ENCODE assay signal across 16 cellular contexts in the genomic region with DNA sequence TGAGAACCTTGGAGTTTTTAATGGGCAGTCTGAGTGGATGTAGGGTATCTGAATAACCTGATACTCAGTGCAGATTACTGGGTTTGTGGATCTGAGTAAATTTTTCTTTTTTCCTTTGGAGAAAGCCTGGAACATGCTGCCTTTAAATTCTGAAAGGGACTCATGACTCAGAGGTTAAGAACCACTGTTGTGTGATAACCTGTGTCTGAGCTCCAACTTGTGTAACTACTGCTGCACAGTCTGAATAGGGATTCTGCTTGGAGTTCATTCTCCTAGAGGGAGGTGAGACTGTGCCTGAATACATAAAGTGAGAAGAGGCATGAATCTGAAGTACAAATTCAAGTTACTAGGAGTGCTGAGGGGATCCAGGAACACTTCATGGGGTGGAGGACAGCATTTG. TPM values are rescaled to one million over a fixed set of nuclear protein-coding genes. Genes with fewer than 3 reads are reported as not detected.
DNase-seq lines count a peak whose midpoint lies in the region; ATAC-seq and TF ChIP-seq lines count a peak whose summit lies in the region.
"Had no signal": no experiment of that assay in that cellular context is flagged by ENCODE, and none has a peak within 500 bp of the region (broad histone marks: within the 10 kb centered on the region; RNA-seq: fewer than 3 reads in every experiment).

No MANE protein-coding gene starts in this region.

- peak overlapping the region; percentile 68 for H3K27ac Mint-ChIP-seq in CD4-positive, alpha-beta T cell
- H3K27ac Mint-ChIP-seq in immature natural killer cell = peak overlapping the region in 2 of 6 donors; percentile 26 to 66

- no peak overlapping the region for H3K27ac ChIP-seq in CD4-positive, alpha-beta T cell (ENCODE audit: low read depth, low read length)
- H3K27ac ChIP-seq: BLaER1, SK-N-MC had no signal

- no peak for ATAC-seq in CD4-positive, alpha-beta T cell (ENCODE audit: poor library complexity)

- no peaks in the 10 kb centered on the region for H3K27me3 ChIP-seq in CD4-positive, alpha-beta T cell (ENCODE audit: control insufficient read depth, insufficient read depth, low read length)
- H3K27me3 ChIP-seq: BLaER1 had no signal

- no peaks in the 10 kb centered on the region for H3K9me3 ChIP-seq in CD4-positive, alpha-beta T cell (ENCODE audit: control insufficient read depth, low read length)
- H3K9me3 ChIP-seq: BLaER1 had no signal

- no peak for TF ChIP-seq CTCF in CD4-positive, alpha-beta T cell (IDR thresholded peaks at IDR 0.05)

- POLR2A ChIA-PET in CD4-positive, alpha-beta T cell (lab: Charles Lee) = interaction anchor here (1.3 kb wide), 1 partner anchor 37 kb away, joined by 3 read pairs; a partner anchor contains a TSS

- CTCF ChIA-PET in CD4-positive, alpha-beta T cell (lab: Charles Lee) = no interaction called here

- H3K36me3 Mint-ChIP-seq in CD4-positive, alpha-beta T cell (ENCODE audit: low read depth) = peaks cover 100% of the 10 kb centered on the region
- peaks cover 39 to 62% (median 53%) of the 10 kb centered on the region in 3 donors for H3K36me3 Mint-ChIP-seq in immature natural killer cell

- H3K27me3 Mint-ChIP-seq in CD4-positive, alpha-beta T cell = no peaks in the 10 kb centered on the region
- H3K27me3 Mint-ChIP-seq in immature natural killer cell (ENCODE audit: low read depth in 3 of 3) = peaks cover 2 to 6% (median 3%) of the 10 kb centered on the region in 3 donors
- H3K27me3 Mint-ChIP-seq: naive B cell had no signal

- peaks cover 19% of the 10 kb centered on the region for H3K4me1 Mint-ChIP-seq in CD4-positive, alpha-beta T cell (ENCODE audit: low read depth)
- peaks cover 12 to 33% of the 10 kb centered on the region in 2 donors for H3K4me1 Mint-ChIP-seq in immature natural killer cell

- DNase-seq in CD4-positive, alpha-beta T cell = no peak
- DNase-seq in NCI-H226 (peak; percentile 50), fibroblast of peridontal ligament (ENCODE audit: extremely low read depth) (peak; percentile 33), non-pigmented ciliary epithelial cell (ENCODE audit: low read depth) (peak; percentile 15), immature natural killer cell (no peak), C1 segment of cervical spinal cord (lab: John Stamatoyannopoulos, UW) (no peak), cerebellum (ENCODE audit: low spot score) (no peak)
- DNase-seq: activated CD4-positive, alpha-beta T cell treated with anti-CD3 and anti-CD28 coated beads for 48 hours; cortex of kidney; DMS79; naive B cell; NCI-H524; retina; stimulated activated CD4-positive, alpha-beta T cell treated with anti-CD3 and anti-CD28 coated beads, Interleukin-1b, Interleukin-23, amount 100 ng/mL, for 48 hours had no signal

- H3K9me3 Mint-ChIP-seq in CD4-positive, alpha-beta T cell = no peaks in the 10 kb centered on the region
- H3K9me3 Mint-ChIP-seq in immature natural killer cell = no peaks in the 10 kb centered on the region
- H3K9me3 Mint-ChIP-seq: naive B cell had no signal

- H3K4me3 Mint-ChIP-seq in CD4-positive, alpha-beta T cell = no peak overlapping the region
- H3K4me3 Mint-ChIP-seq in immature natural killer cell = no peak overlapping the region
- H3K4me3 Mint-ChIP-seq: naive B cell had no signal

- intact Hi-C loops in CD4-positive, alpha-beta T cell (cut with DNase I, micrococcal nuclease) = no loop called here

RNA-seq across cellular contexts. Expression of a gene that starts 36.2 kb away (rescaled TPM):
- 100 to 1,000 TPM; 205 to 207 TPM for total RNA-seq in CD4-positive, alpha-beta T cell
- polyA plus RNA-seq in immature natural killer cell = 10 to 100 TPM; 12.8 to 31.6 (median 13.0) TPM
- 57.2 TPM for total RNA-seq in cerebellum

Comparison
In these comparisons a context has a peak if more than half of its experiments do, and no peak if none do; other contexts are left out.
1. DNase-seq: peak in NCI-H226 (single experiment), fibroblast of peridontal ligament (single experiment) and non-pigmented ciliary epithelial cell (single experiment); none in CD4-positive, alpha-beta T cell (0 of 10), immature natural killer cell (0 of 3), C1 segment of cervical spinal cord (0 of 14) and cerebellum (single experiment).